Comparison of ENCODE assay signal across 15 cellular contexts in the genomic region with DNA sequence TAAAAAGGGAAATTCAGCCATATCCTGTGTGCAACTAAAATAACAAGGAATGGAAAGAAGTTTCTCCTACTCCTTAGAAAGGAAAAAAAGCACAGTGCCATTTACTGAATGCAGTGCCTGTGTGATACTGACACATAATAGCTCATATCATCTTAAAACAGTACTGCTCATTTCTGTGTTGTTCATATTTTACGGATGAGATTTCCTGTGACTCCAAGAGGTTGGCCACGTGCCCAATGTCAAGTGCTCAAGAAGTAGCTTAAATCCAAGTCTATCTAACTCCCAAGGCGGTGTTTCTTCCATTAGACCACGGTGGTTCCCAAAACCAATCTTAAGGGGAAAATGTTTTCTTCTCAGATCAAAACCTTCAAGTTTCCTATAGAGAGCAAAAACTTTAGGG. TPM values are rescaled to one million over a fixed set of nuclear protein-coding genes. Genes with fewer than 3 reads are reported as not detected.
DNase-seq lines count a peak whose midpoint lies in the region; ATAC-seq and TF ChIP-seq lines count a peak whose summit lies in the region.
"Had no signal": no experiment of that assay in that cellular context is flagged by ENCODE, and none has a peak within 500 bp of the region (broad histone marks: within the 10 kb centered on the region; RNA-seq: fewer than 3 reads in every experiment).

No MANE protein-coding gene starts in this region.

- CTCF ChIA-PET in SK-N-SH (lab: Yijun Ruan, JAX) = no interaction called here

- H3K4me3 ChIP-seq in heart left ventricle = no peak overlapping the region
- H3K4me3 ChIP-seq in SK-N-SH (ENCODE audit: low read depth in 2 of 2, low read length in 1 of 2) = no peak overlapping the region; a peak in 1 of 4 replicates
- H3K4me3 ChIP-seq: skin epidermis had no signal

- no peak for TF ChIP-seq POLR2A in heart left ventricle (IDR thresholded peaks at IDR 0.05)

- H3K27me3 ChIP-seq in heart left ventricle (peaks cover 0 to 4% (median 0%) of the 10 kb centered on the region in 9 donors), SK-N-SH (ENCODE audit: insufficient read depth) (no peaks in the 10 kb centered on the region), foreskin keratinocyte (no peaks in the 10 kb centered on the region)

- no peak for TF ChIP-seq RAD21 in SK-N-SH (IDR thresholded peaks at IDR 0.05; ENCODE audit: low read length)

- no peak overlapping the region for H3K9ac ChIP-seq in SK-N-SH

- peak overlapping the region; percentile 59 for H3K4me2 ChIP-seq in SK-N-SH

- H3K9me2 ChIP-seq in SK-N-SH = no peaks in the 10 kb centered on the region

- whole genome bisulfite sequencing in heart left ventricle, 4 donors = 25 to 40% (median 31%) methylated on average over 4 of the region's 4 CpGs
- WGBS in SK-N-SH (ENCODE audit: low lambda C conversion rate) = 35% methylated on average over 4 of the region's 4 CpGs

- no peak for TF ChIP-seq EP300 in SK-N-SH (IDR thresholded peaks at IDR 0.05; ENCODE audit: borderline replicate concordance in 1 of 2, low read depth in 1 of 2, low read length in 1 of 2)

- H3K27ac ChIP-seq in heart left ventricle (no peak overlapping the region), SK-N-SH (ENCODE audit: low read depth in 2 of 2, low read length in 1 of 2) (peak overlapping the region in 1 of 2 experiments; percentile 39; a peak in 2 of 4 replicates), foreskin keratinocyte (no peak overlapping the region)
- H3K27ac ChIP-seq: skin epidermis had no signal

- POLR2A ChIA-PET in SK-N-SH (lab: Yijun Ruan, JAX) = no interaction called here

- no peaks in the 10 kb centered on the region; the same call in 1 of the 2 replicates for H4K20me1 ChIP-seq in SK-N-SH (ENCODE audit: insufficient read depth)

- no peaks in the 10 kb centered on the region for H3K79me2 ChIP-seq in SK-N-SH (ENCODE audit: insufficient read depth)

- peaks cover 17% of the 10 kb centered on the region for H3F3A ChIP-seq in SK-N-SH (replicated peaks; ENCODE audit: insufficient read depth)

- H3K4me1 ChIP-seq in heart left ventricle (no peaks in the 10 kb centered on the region), SK-N-SH (ENCODE audit: control insufficient read depth in 1 of 2, insufficient read depth in 2 of 2, low read depth in 1 of 2, low read length in 1 of 2) (peaks cover 4 to 7% of the 10 kb centered on the region in 2 experiments; a peak in 3 of 4 replicates), foreskin keratinocyte (peaks cover 35% of the 10 kb centered on the region)

- intact Hi-C loops in left cardiac atrium (cut with DNase I) = no loop called here
- intact Hi-C loops in heart left ventricle (cut with DNase I) = no loop called here

- DNase-seq in left cardiac atrium = peak; percentile 32
- DNase-seq in heart left ventricle = no peak
- no peak for DNase-seq in SK-N-SH
- peak in 1 of 2 donors; percentile 75 for DNase-seq in foreskin keratinocyte
- DNase-seq in NCI-H526 (lab: John Stamatoyannopoulos, UW) = no peak
- no peak for DNase-seq in activated effector memory CD4-positive, alpha-beta T cell treated with anti-CD3 and anti-CD28 coated beads, Interleukin-2, amount 50 U/mL, for 16 hours
- DNase-seq in NCI-H2081 treated with DMSO at 0.1 percent for 48 hours (lab: John Stamatoyannopoulos, UW) = no peak
- DNase-seq: activated B cell treated with CpG ODN at 0.5 μM for 24 hours, activated T-cell treated with anti-CD3 and anti-CD28 coated beads for 4 hours, aorta, naive B cell, NCI-H526 treated with DMSO at 0.1 percent for 48 hours, trophoblast cell had no signal

- H3K9me3 ChIP-seq in heart left ventricle (no peaks in the 10 kb centered on the region), SK-N-SH (no peaks in the 10 kb centered on the region)

- no peak for ATAC-seq in left cardiac atrium
- ATAC-seq in heart left ventricle = no peak
- peak; percentile 31 for ATAC-seq in foreskin keratinocyte
- no peak for ATAC-seq in HG03457 (IDR thresholded peaks at IDR 0.05; ENCODE audit: unreplicated experiment)

- H2AFZ ChIP-seq in SK-N-SH (ENCODE audit: low read depth) = no peak overlapping the region

- no peak for TF ChIP-seq CTCF in heart left ventricle (IDR thresholded peaks at IDR 0.05)
- no peak for TF ChIP-seq CTCF in SK-N-SH (IDR thresholded peaks at IDR 0.05)
- no peak for TF ChIP-seq CTCF in foreskin keratinocyte (conservative IDR thresholded peaks at IDR 0.05)

- H3K36me3 ChIP-seq in heart left ventricle = no peaks in the 10 kb centered on the region
- H3K36me3 ChIP-seq in SK-N-SH (replicated peaks in 1 of 2; ENCODE audit: control insufficient read depth in 1 of 2, insufficient read depth in 2 of 2, low read length in 1 of 2) = peaks cover 0 to 9% of the 10 kb centered on the region in 2 experiments

TF ChIP-seq in SK-N-SH, 30 proteins besides CTCF, POLR2A, EP300 and RAD21:
- TF ChIP-seq NFIC (IDR thresholded peaks at IDR 0.05; ENCODE audit: borderline replicate concordance) (peak; percentile 71), MXI1 (IDR thresholded peaks at IDR 0.05; ENCODE audit: low read depth, low read length) (no peak), FOXJ3 (CRISPR knock-in tag; IDR thresholded peaks at IDR 0.05) (no peak)
- TF ChIP-seq, protein P1, sequence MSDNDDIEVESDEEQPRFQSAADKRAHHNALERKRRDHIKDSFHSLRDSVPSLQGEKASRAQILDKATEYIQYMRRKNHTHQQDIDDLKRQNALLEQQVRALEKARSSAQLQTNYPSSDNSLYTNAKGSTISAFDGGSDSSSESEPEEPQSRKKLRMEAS (IDR thresholded peaks at IDR 0.05; ENCODE audit: low read depth) = 0 out of 2 replicates have a peak, but pooled peaks have one; percentile 20
- TF ChIP-seq, protein P2, sequence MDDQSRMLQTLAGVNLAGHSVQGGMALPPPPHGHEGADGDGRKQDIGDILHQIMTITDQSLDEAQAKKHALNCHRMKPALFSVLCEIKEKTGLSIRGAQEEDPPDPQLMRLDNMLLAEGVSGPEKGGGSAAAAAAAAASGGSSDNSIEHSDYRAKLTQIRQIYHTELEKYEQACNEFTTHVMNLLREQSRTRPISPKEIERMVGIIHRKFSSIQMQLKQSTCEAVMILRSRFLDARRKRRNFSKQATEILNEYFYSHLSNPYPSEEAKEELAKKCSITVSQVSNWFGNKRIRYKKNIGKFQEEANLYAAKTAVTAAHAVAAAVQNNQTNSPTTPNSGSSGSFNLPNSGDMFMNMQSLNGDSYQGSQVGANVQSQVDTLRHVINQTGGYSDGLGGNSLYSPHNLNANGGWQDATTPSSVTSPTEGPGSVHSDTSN (IDR thresholded peaks at IDR 0.05) = peak; percentile 40; the same call in 1 of the 2 replicates
- TF ChIP-seq, protein P3, sequence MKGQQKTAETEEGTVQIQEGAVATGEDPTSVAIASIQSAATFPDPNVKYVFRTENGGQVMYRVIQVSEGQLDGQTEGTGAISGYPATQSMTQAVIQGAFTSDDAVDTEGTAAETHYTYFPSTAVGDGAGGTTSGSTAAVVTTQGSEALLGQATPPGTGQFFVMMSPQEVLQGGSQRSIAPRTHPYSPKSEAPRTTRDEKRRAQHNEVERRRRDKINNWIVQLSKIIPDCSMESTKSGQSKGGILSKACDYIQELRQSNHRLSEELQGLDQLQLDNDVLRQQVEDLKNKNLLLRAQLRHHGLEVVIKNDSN (IDR thresholded peaks at IDR 0.05; ENCODE audit: borderline replicate concordance, low read depth) = peak; percentile 19; the same call in 1 of the 2 replicates

RNA-seq across cellular contexts. Expression of a gene that starts 20.0 kb away (rescaled TPM):
- total RNA-seq in left cardiac atrium = 1 to 10 TPM; 2.0 to 2.7 TPM
- total RNA-seq in heart left ventricle = 1 to 10 TPM; 1.2 to 2.8 (median 1.7) TPM
- polyA plus RNA-seq in heart left ventricle = 1 to 10 TPM in 1 of 2 donors, under 1 TPM in 1; 0.91 to 3.8 TPM
- 2.0 and 2.1 TPM in 2 replicates for polyA plus RNA-seq in SK-N-SH (2012; rRNA removed)
- 1.1 and 1.3 TPM in 2 replicates for polyA plus RNA-seq in SK-N-SH (2012; cell fraction: cytosol; rRNA removed)
- polyA plus RNA-seq in SK-N-SH (2012; cell fraction: nucleus; rRNA removed) = 4.0 and 4.3 TPM in 2 replicates
- 6.5 and 6.7 TPM in 2 replicates for total RNA-seq in foreskin keratinocyte
- polyA plus RNA-seq in foreskin keratinocyte = 0.99 and 1.4 TPM in 2 replicates
